ENCODE assay signal across 8 cellular contexts in genomic region chr16:30409125-30410060, GRCh38. TPM values are rescaled to one million over a fixed set of nuclear protein-coding genes. Genes with fewer than 3 reads are reported as not detected.
DNase-seq lines count a peak whose midpoint lies in the region; ATAC-seq, FAIRE-seq and TF ChIP-seq lines count a peak whose summit lies in the region.

No MANE protein-coding gene starts in this region.

- peak; percentile 88 for ATAC-seq in aorta (ENCODE audit: low FRiP score)

- H3K4me3 ChIP-seq in left ventricle myocardium inferior (peak overlapping the region; percentile 18), aorta (ENCODE audit: low read length in 2 of 2) (no peak overlapping the region)

- no peak for FAIRE-seq in H54 (lab: Jason Lieb, UNC)

- H3K36me3 ChIP-seq in left ventricle myocardium inferior (peaks cover 15% of the 10 kb centered on the region), aorta (ENCODE audit: control insufficient read depth in 1 of 2, insufficient read depth in 2 of 2, low read length in 1 of 2) (peaks cover 0 to 5% of the 10 kb centered on the region in 2 donors)

- 30 to 34% methylated on average over 15 of the region's 15 CpGs for WGBS in aorta, 2 donors

- DNase-seq in CD1c-positive myeloid dendritic cell (ENCODE audit: extremely low spot score) (peak; percentile 94), H54 (ENCODE audit: insufficient read length, low spot score) (peak; percentile 83), NCI-H1694 treated with DMSO at 0.1 percent for 48 hours (lab: John Stamatoyannopoulos, UW) (peak; percentile 64), T-helper 2 cell (peak; percentile 80 to 93 (median 87)), amniotic epithelial cell (ENCODE audit: low read depth) (peak; percentile 73), left ventricle myocardium inferior (peak; percentile 90), renal cortical epithelial cell (ENCODE audit: low read depth) (peak; percentile 66), aorta (peak; percentile 93 to 97)

- H3K4me1 ChIP-seq in left ventricle myocardium inferior: peaks cover 37% of the 10 kb centered on the region
- H3K4me1 ChIP-seq in aorta (ENCODE audit: control insufficient read depth in 1 of 2, insufficient read depth in 2 of 2, low read length in 2 of 2): no peaks in the 10 kb centered on the region

- H3K27me3 ChIP-seq in left ventricle myocardium inferior (ENCODE audit: low read depth) (no peaks in the 10 kb centered on the region), aorta (ENCODE audit: control insufficient read depth in 1 of 2, insufficient read depth in 2 of 2, low read length in 1 of 2) (no peaks in the 10 kb centered on the region)

- intact Hi-C loops in left ventricle myocardium inferior (cut with micrococcal nuclease) (no loop called here), aorta (cut with DNase I) (loop anchor here (2.0 to 10.0 kb wide), 4 partner anchors 285 to 345 kb away; partner anchors contain the start of genes ALDOA (in 1 of the 2), GDPD3 (in 1 of the 2), MAPK3 (in 1 of the 2) and TBX6 (in 1 of the 2))

- peak; percentile 96 for TF ChIP-seq CTCF in left ventricle myocardium inferior (IDR thresholded peaks at IDR 0.05; ENCODE audit: borderline replicate concordance)

- H3K9me3 ChIP-seq in left ventricle myocardium inferior (replicated peaks) (no peaks in the 10 kb centered on the region), aorta (ENCODE audit: control insufficient read depth, low read length) (no peaks in the 10 kb centered on the region)

- H3K27ac ChIP-seq in left ventricle myocardium inferior (replicated peaks): peak overlapping the region; percentile 52
- H3K27ac ChIP-seq in aorta (ENCODE audit: low read depth in 1 of 2, low read length in 2 of 2): no peak overlapping the region

- no peak for TF ChIP-seq POLR2A in H54 (IDR thresholded peaks at IDR 0.05; ENCODE audit: low read depth, low read length)

RNA-seq across cellular contexts. Expression of gene ZNF771, which starts 2.0 kb away (rescaled TPM):
- total RNA-seq in left ventricle myocardium inferior: 8.1 TPM
- total RNA-seq in renal cortical epithelial cell: 9.0 and 10.1 TPM in 2 replicates
- 1 to 10 TPM; 6.3 to 7.4 TPM for total RNA-seq in aorta
- 10 to 100 TPM; 11.4 to 20.5 TPM for polyA plus RNA-seq in aorta

RNA-seq across cellular contexts. Expression of gene ZNF48, which starts 14.2 kb away (rescaled TPM):
- 5.0 TPM for total RNA-seq in left ventricle myocardium inferior
- 12.7 and 13.8 TPM in 2 replicates for total RNA-seq in renal cortical epithelial cell
- total RNA-seq in aorta: 1 to 10 TPM; 6.2 to 7.4 TPM
- polyA plus RNA-seq in aorta: 1 to 10 TPM; 3.4 to 4.9 TPM

RNA-seq across cellular contexts. Expression of gene DCTPP1, which starts 20.4 kb away (rescaled TPM):
- 31.9 TPM for total RNA-seq in left ventricle myocardium inferior
- total RNA-seq in renal cortical epithelial cell: 24.5 and 49.8 TPM in 2 replicates
- total RNA-seq in aorta: 10 to 100 TPM; 18.2 to 19.7 TPM
- polyA plus RNA-seq in aorta: 10 to 100 TPM; 16.6 to 36.3 TPM

RNA-seq across cellular contexts. Expression of gene SEPTIN1, which starts 27.0 kb away (rescaled TPM):
- 1.3 TPM for total RNA-seq in left ventricle myocardium inferior
- 0.25 TPM in 1 of 2 replicates, not detected in the other for total RNA-seq in renal cortical epithelial cell
- total RNA-seq in aorta: 1 to 10 TPM; 2.8 to 6.1 TPM
- 1 to 10 TPM; 1.0 to 2.6 TPM for polyA plus RNA-seq in aorta

RNA-seq across cellular contexts. Expression of gene MYL11, which starts 34.8 kb away (rescaled TPM):
- total RNA-seq in left ventricle myocardium inferior: not detected
- total RNA-seq in renal cortical epithelial cell: not detected in 2 replicates
- total RNA-seq in aorta: not detected
- under 1 TPM in 1 of 2 donors, not detected in 1; 0.26 TPM for polyA plus RNA-seq in aorta
